Comparison of ENCODE assay signal across 30 cellular contexts in genomic region chr3:141812091-141812490, GRCh38. TPM values are rescaled to one million over a fixed set of nuclear protein-coding genes. Genes with fewer than 3 reads are reported as not detected.
DNase-seq lines count a peak whose midpoint lies in the region; ATAC-seq and TF ChIP-seq lines count a peak whose summit lies in the region.
"Had no signal": no experiment of that assay in that cellular context is flagged by ENCODE, and none has a peak within 500 bp of the region (broad histone marks: within the 10 kb centered on the region; RNA-seq: fewer than 3 reads in every experiment).

No MANE protein-coding gene starts in this region.

- H3K27ac Mint-ChIP-seq in mesothelial cell of epicardium = peak overlapping the region; percentile 2
- H3K27ac Mint-ChIP-seq: activated CD8-positive, alpha-beta memory T cell treated with anti-CD3 and anti-CD28 coated beads, Interleukin-2, amount 10 ng/mL, durations not matched to agents 7 days and 5 days had no signal

- H3K27ac ChIP-seq in BLaER1 treated with 17β-estradiol and CSF1 and Interleukin-3, amounts not matched to agents 10 nM and 100 nM = no peak overlapping the region
- H3K27ac ChIP-seq: adrenal gland, PC-9, tibial nerve, WERI-Rb-1 had no signal

- H3K4me3 Mint-ChIP-seq in mesothelial cell of epicardium = no peak overlapping the region
- H3K4me3 Mint-ChIP-seq: activated CD8-positive, alpha-beta memory T cell treated with anti-CD3 and anti-CD28 coated beads, Interleukin-2, amount 10 ng/mL, durations not matched to agents 7 days and 5 days; naive thymus-derived CD8-positive, alpha-beta T cell had no signal

- no peaks in the 10 kb centered on the region for H4K20me1 ChIP-seq in BLaER1 treated with 17β-estradiol and CSF1 and Interleukin-3, amounts not matched to agents 10 nM and 100 nM

- no peaks in the 10 kb centered on the region for H3K27me3 Mint-ChIP-seq in mesothelial cell of epicardium (ENCODE audit: low read depth)

- ATAC-seq in HG03025 (IDR thresholded peaks at IDR 0.05; ENCODE audit: low FRiP score, unreplicated experiment) = no peak
- ATAC-seq: activated CD8-positive, alpha-beta memory T cell treated with anti-CD3 and anti-CD28 coated beads, Interleukin-2, amount 10 ng/mL, durations not matched to agents 7 days and 5 days; HCT116; naive thymus-derived CD8-positive, alpha-beta T cell had no signal

- H3K9ac ChIP-seq in BLaER1 treated with 17β-estradiol and CSF1 and Interleukin-3, amounts not matched to agents 10 nM and 100 nM = no peak overlapping the region

- no peaks in the 10 kb centered on the region for H3K36me3 ChIP-seq in BLaER1 treated with 17β-estradiol and CSF1 and Interleukin-3, amounts not matched to agents 10 nM and 100 nM
- H3K36me3 ChIP-seq: adrenal gland, tibial nerve, WERI-Rb-1 had no signal

- H3K4me2 ChIP-seq in BLaER1 treated with 17β-estradiol and CSF1 and Interleukin-3, amounts not matched to agents 10 nM and 100 nM = peak overlapping the region in 10 of 11 experiments; percentile 7 to 70 (median 53); a peak in 18 of 22 replicates
- H3K4me2 ChIP-seq: PC-9 had no signal

- DNase-seq in NCI-H128 (lab: John Stamatoyannopoulos, UW; ENCODE audit: unreplicated experiment) (peak; percentile 11), RPMI7951 (ENCODE audit: low read depth) (peak; percentile 50), mesothelial cell of epicardium (ENCODE audit: low spot score in 2 of 2, unreplicated experiment in 2 of 2) (no peak), HPDE6-E6E7 (ENCODE audit: extremely low spot score) (no peak), dedifferentiated amniotic fluid mesenchymal stem cell (ENCODE audit: extremely low spot score) (no peak)
- DNase-seq: activated CD4-positive, alpha-beta T cell treated with anti-CD3 and anti-CD28 coated beads for 48 hours; activated CD8-positive, alpha-beta memory T cell treated with anti-CD3 and anti-CD28 coated beads, Interleukin-2, amount 10 ng/mL, durations not matched to agents 7 days and 5 days; activated naive CD4-positive, alpha-beta T cell treated with Interleukin-2 at 50 U/mL for 16 hours; activated T-cell treated with anti-CD3 and anti-CD28 coated beads, Interleukin-2, amount 50 U/mL, for 48 hours; adrenal gland; C1 segment of cervical spinal cord; DND-41; effector memory CD4-positive, alpha-beta T cell; erythroblast; KG1; naive thymus-derived CD8-positive, alpha-beta T cell; NCI-H1694 treated with DMSO at 0.1 percent for 48 hours; NCI-H510A; Right ventricle myocardium superior; stimulated activated CD4-positive, alpha-beta T cell treated with anti-CD3 and anti-CD28 coated beads, Interleukin-2, amount 100 ng/mL, for 24 hours; T1000; WERI-Rb-1 had no signal

- H3K4me1 Mint-ChIP-seq in mesothelial cell of epicardium = peaks cover 17% of the 10 kb centered on the region
- H3K4me1 Mint-ChIP-seq: activated CD8-positive, alpha-beta memory T cell treated with anti-CD3 and anti-CD28 coated beads, Interleukin-2, amount 10 ng/mL, durations not matched to agents 7 days and 5 days; naive thymus-derived CD8-positive, alpha-beta T cell had no signal

- H3K4me1 ChIP-seq in BLaER1 treated with 17β-estradiol and CSF1 and Interleukin-3, amounts not matched to agents 10 nM and 100 nM = peaks cover 7 to 21% (median 16%) of the 10 kb centered on the region in 10 experiments
- H3K4me1 ChIP-seq: adrenal gland, tibial nerve had no signal

- peaks cover 10% of the 10 kb centered on the region for H3K9me3 Mint-ChIP-seq in mesothelial cell of epicardium

- H3K9me3 ChIP-seq in BLaER1 treated with 17β-estradiol and CSF1 and Interleukin-3, amounts not matched to agents 10 nM and 100 nM (replicated peaks in 1 of 11) = peaks cover 6 to 18% (median 11%) of the 10 kb centered on the region in 11 experiments; a peak in 21 of 22 replicates
- H3K9me3 ChIP-seq: adrenal gland had no signal

- no peak for TF ChIP-seq CTCF in mesothelial cell of epicardium (IDR thresholded peaks at IDR 0.05; ENCODE audit: unreplicated experiment)

- no peak overlapping the region for H3K4me3 ChIP-seq in BLaER1 treated with 17β-estradiol and CSF1 and Interleukin-3, amounts not matched to agents 10 nM and 100 nM
- H3K4me3 ChIP-seq: adrenal gland, PC-9, tibial nerve had no signal

- H3K27me3 ChIP-seq in BLaER1 treated with 17β-estradiol and CSF1 and Interleukin-3, amounts not matched to agents 10 nM and 100 nM = no peaks in the 10 kb centered on the region
- H3K27me3 ChIP-seq: adrenal gland had no signal

- H3K36me3 Mint-ChIP-seq in mesothelial cell of epicardium = peaks cover 3% of the 10 kb centered on the region

RNA-seq across cellular contexts. Expression of gene GRK7, which starts 48.9 kb away (rescaled TPM):
- total RNA-seq in RPMI7951 (2014; rRNA removed; shearing (Covaris generic)) = 0.10 TPM in 1 of 2 replicates, not detected in the other
- total RNA-seq in mesothelial cell of epicardium = 0.11 TPM in 1 of 3 replicates, not detected in the others
- total RNA-seq: activated CD8-positive, alpha-beta memory T cell treated with anti-CD3 and anti-CD28 coated beads, Interleukin-2, amount 10 ng/mL, durations not matched to agents 7 days and 5 days; bronchial epithelial cell; fibroblast of villous mesenchyme; osteoblast; PC-9; Right ventricle myocardium superior had no signal

Comparison
In these comparisons a context has a peak if more than half of its experiments do, and no peak if none do; other contexts are left out.
1. DNase-seq: peak in NCI-H128 (single experiment) and RPMI7951 (single experiment); none in mesothelial cell of epicardium (0 of 2), HPDE6-E6E7 (single experiment) and dedifferentiated amniotic fluid mesenchymal stem cell (single experiment).